Comparison of ENCODE assay signal across 12 cellular contexts in genomic region chr12:67989184-67989965, GRCh38.
A peak's percentile ranks its signal among the peaks of the same experiment; 100 is the strongest.
DNase-seq lines count a peak whose midpoint lies in the region; ATAC-seq and TF ChIP-seq lines count a peak whose summit lies in the region.
"Had no signal": no experiment of that assay in that cellular context is flagged by ENCODE, and none has a peak within 500 bp of the region (broad histone marks: within the 10 kb centered on the region; RNA-seq: fewer than 3 reads in every experiment).

IFNG-AS1 (plus strand) TSS chr12:67989447.

- TF ChIP-seq CTCF in tibial artery (IDR thresholded peaks at IDR 0.05): no peak

- CTCF ChIA-PET in activated naive CD4-positive, alpha-beta T cell treated with anti-CD3 and anti-CD28 coated beads, Interleukin-2, amount 10 ng/mL, durations not matched to agents 7 days and 5 days (lab: Charles Lee): interaction anchor here (0.6 to 1.2 kb wide), 4 partner anchors 10 to 78 kb away, joined by 3 to 5 read pairs (median 4); no protein-coding TSS in a partner anchor

- no peaks in the 10 kb centered on the region for H3K4me1 ChIP-seq in tibial artery

- H3K4me3 Mint-ChIP-seq in activated naive CD4-positive, alpha-beta T cell treated with anti-CD3 and anti-CD28 coated beads, Interleukin-2, amount 10 ng/mL, durations not matched to agents 7 days and 5 days: peak within 1 kb of the TSS; percentile 48
- H3K4me3 Mint-ChIP-seq in T-helper 1 cell treated with Interleukin-12 subunit alpha and Interleukin-12 subunit beta and Interleukin-4 antibody, amounts not matched to agents 30 μg/mL and 1 μg/mL, for 36 hours: peak within 1 kb of the TSS; percentile 76

- peak within 1 kb of the TSS; percentile 81 for H3K27ac Mint-ChIP-seq in activated naive CD4-positive, alpha-beta T cell treated with anti-CD3 and anti-CD28 coated beads, Interleukin-2, amount 10 ng/mL, durations not matched to agents 7 days and 5 days
- H3K27ac Mint-ChIP-seq in T-helper 1 cell treated with Interleukin-12 subunit alpha and Interleukin-12 subunit beta and Interleukin-4 antibody, amounts not matched to agents 30 μg/mL and 1 μg/mL, for 36 hours: peak within 1 kb of the TSS; percentile 79

- no peaks in the 10 kb centered on the region for H3K27me3 Mint-ChIP-seq in activated naive CD4-positive, alpha-beta T cell treated with anti-CD3 and anti-CD28 coated beads, Interleukin-2, amount 10 ng/mL, durations not matched to agents 7 days and 5 days
- H3K27me3 Mint-ChIP-seq in T-helper 1 cell treated with Interleukin-12 subunit alpha and Interleukin-12 subunit beta and Interleukin-4 antibody, amounts not matched to agents 30 μg/mL and 1 μg/mL, for 36 hours (ENCODE audit: low read depth): no peaks in the 10 kb centered on the region

- no peak within 1 kb of the TSS for H3K27ac ChIP-seq in tibial artery

- H3K4me3 ChIP-seq in tibial artery: no peak within 1 kb of the TSS

- intact Hi-C loops in tibial artery (cut with DNase I; ENCODE audit: low total_unique reads): no loop called here

- no peaks in the 10 kb centered on the region for H3K36me3 Mint-ChIP-seq in activated naive CD4-positive, alpha-beta T cell treated with anti-CD3 and anti-CD28 coated beads, Interleukin-2, amount 10 ng/mL, durations not matched to agents 7 days and 5 days
- peaks cover 27% of the 10 kb centered on the region for H3K36me3 Mint-ChIP-seq in T-helper 1 cell treated with Interleukin-12 subunit alpha and Interleukin-12 subunit beta and Interleukin-4 antibody, amounts not matched to agents 30 μg/mL and 1 μg/mL, for 36 hours (ENCODE audit: low read depth)

- H3K4me1 Mint-ChIP-seq in activated naive CD4-positive, alpha-beta T cell treated with anti-CD3 and anti-CD28 coated beads, Interleukin-2, amount 10 ng/mL, durations not matched to agents 7 days and 5 days: peaks cover 37% of the 10 kb centered on the region
- peaks cover 49% of the 10 kb centered on the region for H3K4me1 Mint-ChIP-seq in T-helper 1 cell treated with Interleukin-12 subunit alpha and Interleukin-12 subunit beta and Interleukin-4 antibody, amounts not matched to agents 30 μg/mL and 1 μg/mL, for 36 hours (ENCODE audit: low read depth)

- H3K9me3 ChIP-seq in tibial artery: no peaks in the 10 kb centered on the region

- no peaks in the 10 kb centered on the region for H3K27me3 ChIP-seq in tibial artery

- peak; percentile 46 for ATAC-seq in HG02759 (IDR thresholded peaks at IDR 0.05; ENCODE audit: unreplicated experiment)
- ATAC-seq in GM18870 (IDR thresholded peaks at IDR 0.05; ENCODE audit: unreplicated experiment): no peak
- ATAC-seq: PC-3 had no signal

- H3K9me3 Mint-ChIP-seq in activated naive CD4-positive, alpha-beta T cell treated with anti-CD3 and anti-CD28 coated beads, Interleukin-2, amount 10 ng/mL, durations not matched to agents 7 days and 5 days: peaks cover 4% of the 10 kb centered on the region
- H3K9me3 Mint-ChIP-seq in T-helper 1 cell treated with Interleukin-12 subunit alpha and Interleukin-12 subunit beta and Interleukin-4 antibody, amounts not matched to agents 30 μg/mL and 1 μg/mL, for 36 hours: peaks cover 28% of the 10 kb centered on the region

- DNase-seq in activated naive CD4-positive, alpha-beta T cell treated with anti-CD3 and anti-CD28 coated beads, Interleukin-2, amount 10 ng/mL, durations not matched to agents 7 days and 5 days: peak; percentile 38
- DNase-seq in activated naive CD4-positive, alpha-beta T cell (lab: John Stamatoyannopoulos, UW): no peak
- DNase-seq in DMS153 (lab: John Stamatoyannopoulos, UW) (no peak), tibial artery (no peak)
- no peak for DNase-seq in stimulated activated naive CD4-positive, alpha-beta T cell treated with Interleukin-2 at 50 U/mL for 16 hours (lab: John Stamatoyannopoulos, UW)
- DNase-seq: activated CD4-positive, alpha-beta T cell treated with anti-CD3 and anti-CD28 coated beads, Interleukin-2, amount 50 U/mL, for 48 hours; dermis blood vessel endothelial cell; IMR-90; PC-3 had no signal

- no peaks in the 10 kb centered on the region for H3K36me3 ChIP-seq in tibial artery
